20 cellular contexts compared by ENCODE assay signal in genomic region chrX:150201841-150202240, GRCh38.
"Had no signal": no experiment of that assay in that cellular context is flagged by ENCODE, and none has a peak within 500 bp of the region (broad histone marks: within the 10 kb centered on the region; RNA-seq: fewer than 3 reads in every experiment).

No MANE protein-coding gene starts in this region.

- H3K4me1 ChIP-seq: prostate gland, right atrium auricular region, uterus had no signal

- DNase-seq: activated CD4-positive, alpha-beta T cell treated with anti-CD3 and anti-CD28 coated beads, Interleukin-2, amount 50 U/mL, for 1 hour; activated CD4-positive, CD25-positive, alpha-beta regulatory T cell treated with anti-CD3 and anti-CD28 coated beads, Interleukin-2, amount 50 U/mL, for 72 hours; activated CD8-positive, alpha-beta memory T cell treated with anti-CD3 and anti-CD28 coated beads, Interleukin-2, amount 50 U/mL, for 4 hours; activated naive CD4-positive, alpha-beta T cell treated with anti-CD3 and anti-CD28 coated beads, Interleukin-2, amount 50 U/mL, for 16 hours; activated T-cell treated with anti-CD3 and anti-CD28 coated beads, Interleukin-2, amount 50 U/mL, for 4 hours; aorta; effector CD8-positive, alpha-beta T cell; esophagus squamous epithelium; foreskin melanocyte; glutamatergic neuron; hippocampal formation; left colon; stimulated activated CD4-positive, alpha-beta T cell treated with anti-CD3 and anti-CD28 coated beads, Interleukin-12 subunit alpha, Interleukin-12 subunit beta, amount 100 ng/mL, for 4 hours; stimulated activated CD4-positive, alpha-beta T cell treated with anti-CD3 and anti-CD28 coated beads, Interleukin-1b, Interleukin-23, amount 100 ng/mL, for 48 hours; stimulated activated naive CD8-positive, alpha-beta T cell treated with anti-CD3 and anti-CD28 coated beads, Interleukin-15, Interleukin-2, amounts not matched to agents 100 U/mL and 50 U/mL, for 24 hours; uterus had no signal

- H3K4me3 ChIP-seq: esophagus squamous epithelium, prostate gland, right atrium auricular region, tibial nerve, uterus had no signal

- H3K27ac ChIP-seq: prostate gland, right atrium auricular region, VCaP had no signal

- ATAC-seq: left colon had no signal

- H3K36me3 ChIP-seq: esophagus squamous epithelium, prostate gland, right atrium auricular region, tibial nerve, uterus had no signal

- H3K27me3 ChIP-seq: esophagus squamous epithelium, right atrium auricular region, tibial nerve, uterus had no signal

- H3K9me3 ChIP-seq: esophagus squamous epithelium, prostate gland, right atrium auricular region, tibial nerve, uterus had no signal
